ENCODE assay signal across 8 cellular contexts in genomic region chr19:45885556-45886426, GRCh38. TPM values are rescaled to one million over a fixed set of nuclear protein-coding genes. Genes with fewer than 3 reads are reported as not detected.
DNase-seq lines count a peak whose midpoint lies in the region; ATAC-seq lines count a peak whose summit lies in the region.

IRF2BP1 (minus strand) TSS chr19:45886141; CDS start chr19:45885774, 367 bp downstream.

- DNase-seq in DMS153 (lab: John Stamatoyannopoulos, UW) (peak; percentile 80), LHCN-M2 (ENCODE audit: low read depth) (peak; percentile 88), RPMI8226 (peak; percentile 90), fibroblast of gingiva (ENCODE audit: low read depth) (peak; percentile 91)
- DNase-seq in activated T-helper 1 cell treated with anti-CD3 and anti-CD28 coated beads, Interleukin-12 subunit alpha, Interleukin-12 subunit beta, Interleukin-2, Interleukin-4 antibody, amounts not matched to agents 30 ng/mL and 10 ng/mL and 1 ng/mL, durations not matched to agents 14 hours and 24 hours and 36 hours (ENCODE audit: low spot score): peak; percentile 88
- DNase-seq in naive thymus-derived CD4-positive, alpha-beta T cell: peak; percentile 77 to 92 (median 90)
- peak; percentile 81 to 96 for DNase-seq in stimulated activated effector memory CD8-positive, alpha-beta T cell treated with anti-CD3 and anti-CD28 coated beads, Interleukin-12 subunit alpha, Interleukin-12 subunit beta, amount 100 ng/mL, for 72 hours (ENCODE audit: low spot score in 2 of 2)

- H3K4me3 ChIP-seq in naive thymus-derived CD4-positive, alpha-beta T cell (ENCODE audit: low read length): peak within 1 kb of the TSS; percentile 99

- POLR2A ChIA-PET in naive thymus-derived CD4-positive, alpha-beta T cell (lab: Charles Lee): interaction anchor here (0.5 to 4.2 kb wide), 8 partner anchors 16 to 1957 kb away, joined by 3 to 42 read pairs (median 4); partner anchors contain the start of genes MYPOP, SIX5 and SYMPK

- peak within 1 kb of the TSS; percentile 86 for H3K27ac ChIP-seq in naive thymus-derived CD4-positive, alpha-beta T cell (ENCODE audit: low read depth, low read length)

- no peaks in the 10 kb centered on the region for H3K27me3 ChIP-seq in naive thymus-derived CD4-positive, alpha-beta T cell (ENCODE audit: control insufficient read depth in 2 of 2, insufficient read depth in 2 of 2, low read length in 2 of 2)

- H3K4me3 Mint-ChIP-seq in activated T-helper 1 cell treated with anti-CD3 and anti-CD28 coated beads, Interleukin-12 subunit alpha, Interleukin-12 subunit beta, Interleukin-2, Interleukin-4 antibody, amounts not matched to agents 30 ng/mL and 10 ng/mL and 1 ng/mL, durations not matched to agents 14 hours and 24 hours and 36 hours: peak within 1 kb of the TSS; percentile 88
- peak within 1 kb of the TSS; percentile 93 to 99 (median 97) for H3K4me3 Mint-ChIP-seq in naive thymus-derived CD4-positive, alpha-beta T cell
- H3K4me3 Mint-ChIP-seq in stimulated activated effector memory CD8-positive, alpha-beta T cell treated with anti-CD3 and anti-CD28 coated beads, Interleukin-12 subunit alpha, Interleukin-12 subunit beta, amount 100 ng/mL, for 72 hours: peak within 1 kb of the TSS; percentile 87

- H3K9me3 Mint-ChIP-seq in activated T-helper 1 cell treated with anti-CD3 and anti-CD28 coated beads, Interleukin-12 subunit alpha, Interleukin-12 subunit beta, Interleukin-2, Interleukin-4 antibody, amounts not matched to agents 30 ng/mL and 10 ng/mL and 1 ng/mL, durations not matched to agents 14 hours and 24 hours and 36 hours: no peaks in the 10 kb centered on the region
- H3K9me3 Mint-ChIP-seq in naive thymus-derived CD4-positive, alpha-beta T cell: peaks cover 0 to 4% (median 0%) of the 10 kb centered on the region in 11 donors
- no peaks in the 10 kb centered on the region for H3K9me3 Mint-ChIP-seq in stimulated activated effector memory CD8-positive, alpha-beta T cell treated with anti-CD3 and anti-CD28 coated beads, Interleukin-12 subunit alpha, Interleukin-12 subunit beta, amount 100 ng/mL, for 72 hours

- peaks cover 15 to 34% of the 10 kb centered on the region in 2 donors for H3K4me1 ChIP-seq in naive thymus-derived CD4-positive, alpha-beta T cell (ENCODE audit: control insufficient read depth in 2 of 2, insufficient read depth in 2 of 2, low read length in 2 of 2)

- H3K4me1 Mint-ChIP-seq in activated T-helper 1 cell treated with anti-CD3 and anti-CD28 coated beads, Interleukin-12 subunit alpha, Interleukin-12 subunit beta, Interleukin-2, Interleukin-4 antibody, amounts not matched to agents 30 ng/mL and 10 ng/mL and 1 ng/mL, durations not matched to agents 14 hours and 24 hours and 36 hours (ENCODE audit: low read depth): peaks cover 20% of the 10 kb centered on the region
- peaks cover 14 to 36% (median 21%) of the 10 kb centered on the region in 7 donors for H3K4me1 Mint-ChIP-seq in naive thymus-derived CD4-positive, alpha-beta T cell
- peaks cover 38% of the 10 kb centered on the region for H3K4me1 Mint-ChIP-seq in stimulated activated effector memory CD8-positive, alpha-beta T cell treated with anti-CD3 and anti-CD28 coated beads, Interleukin-12 subunit alpha, Interleukin-12 subunit beta, amount 100 ng/mL, for 72 hours

- peaks cover 10% of the 10 kb centered on the region for H3K36me3 Mint-ChIP-seq in activated T-helper 1 cell treated with anti-CD3 and anti-CD28 coated beads, Interleukin-12 subunit alpha, Interleukin-12 subunit beta, Interleukin-2, Interleukin-4 antibody, amounts not matched to agents 30 ng/mL and 10 ng/mL and 1 ng/mL, durations not matched to agents 14 hours and 24 hours and 36 hours (ENCODE audit: low read depth)
- peaks cover 0 to 10% (median 5%) of the 10 kb centered on the region in 5 donors for H3K36me3 Mint-ChIP-seq in naive thymus-derived CD4-positive, alpha-beta T cell
- H3K36me3 Mint-ChIP-seq in stimulated activated effector memory CD8-positive, alpha-beta T cell treated with anti-CD3 and anti-CD28 coated beads, Interleukin-12 subunit alpha, Interleukin-12 subunit beta, amount 100 ng/mL, for 72 hours: peaks cover 26% of the 10 kb centered on the region

- no peaks in the 10 kb centered on the region for H3K36me3 ChIP-seq in naive thymus-derived CD4-positive, alpha-beta T cell (ENCODE audit: control insufficient read depth in 2 of 3, insufficient read depth in 3 of 3, low read length in 3 of 3)

- peaks cover 1% of the 10 kb centered on the region for H3K27me3 Mint-ChIP-seq in activated T-helper 1 cell treated with anti-CD3 and anti-CD28 coated beads, Interleukin-12 subunit alpha, Interleukin-12 subunit beta, Interleukin-2, Interleukin-4 antibody, amounts not matched to agents 30 ng/mL and 10 ng/mL and 1 ng/mL, durations not matched to agents 14 hours and 24 hours and 36 hours (ENCODE audit: insufficient read depth)
- H3K27me3 Mint-ChIP-seq in naive thymus-derived CD4-positive, alpha-beta T cell: no peaks in the 10 kb centered on the region

- H3K27ac Mint-ChIP-seq in activated T-helper 1 cell treated with anti-CD3 and anti-CD28 coated beads, Interleukin-12 subunit alpha, Interleukin-12 subunit beta, Interleukin-2, Interleukin-4 antibody, amounts not matched to agents 30 ng/mL and 10 ng/mL and 1 ng/mL, durations not matched to agents 14 hours and 24 hours and 36 hours: peak within 1 kb of the TSS; percentile 95
- peak within 1 kb of the TSS; percentile 92 to 99 (median 97) for H3K27ac Mint-ChIP-seq in naive thymus-derived CD4-positive, alpha-beta T cell
- peak within 1 kb of the TSS; percentile 94 for H3K27ac Mint-ChIP-seq in stimulated activated effector memory CD8-positive, alpha-beta T cell treated with anti-CD3 and anti-CD28 coated beads, Interleukin-12 subunit alpha, Interleukin-12 subunit beta, amount 100 ng/mL, for 72 hours

- intact Hi-C loops in activated T-helper 1 cell treated with anti-CD3 and anti-CD28 coated beads, Interleukin-12 subunit alpha, Interleukin-12 subunit beta, Interleukin-2, Interleukin-4 antibody, amounts not matched to agents 30 ng/mL and 10 ng/mL and 1 ng/mL, durations not matched to agents 14 hours and 24 hours and 36 hours (cut with micrococcal nuclease): loop anchor here (1.0 to 10.0 kb wide), 9 partner anchors 17 to 479 kb away; partner anchors contain the start of genes CCDC61, FBXO46, MYPOP and OPA3
- intact Hi-C loops in naive thymus-derived CD4-positive, alpha-beta T cell (cut with micrococcal nuclease): loop anchor here (1.0 to 10.0 kb wide), 19 partner anchors 17 to 1599 kb away; partner anchors contain the start of genes CCDC61 (in 2 of the 2), DMWD (in 2 of the 2), MYPOP (in 2 of the 2) and SYMPK (in 2 of the 2)

- ATAC-seq in GM21786 (IDR thresholded peaks at IDR 0.05; ENCODE audit: unreplicated experiment): peak; percentile 48
- ATAC-seq in naive thymus-derived CD4-positive, alpha-beta T cell: peak; percentile 84
- ATAC-seq in stimulated activated effector memory CD8-positive, alpha-beta T cell treated with anti-CD3 and anti-CD28 coated beads, Interleukin-12 subunit alpha, Interleukin-12 subunit beta, amount 100 ng/mL, for 72 hours: peak; percentile 83

- CTCF ChIA-PET in naive thymus-derived CD4-positive, alpha-beta T cell (lab: Charles Lee): interaction anchor here (0.6 to 2.5 kb wide), 9 partner anchors 15 to 198 kb away, joined by 3 to 12 read pairs (median 5); partner anchors contain the start of genes CCDC61, FOXA3 and SYMPK

- H3K9me3 ChIP-seq in naive thymus-derived CD4-positive, alpha-beta T cell (ENCODE audit: control insufficient read depth in 2 of 3, low read length in 3 of 3): no peaks in the 10 kb centered on the region

RNA-seq across cellular contexts. Expression of gene IRF2BP1, which starts in this region (rescaled TPM):
- total RNA-seq in LHCN-M2 (2014; rRNA removed): 40.1 and 42.8 TPM in 2 replicates
- 12.4 TPM for polyA plus RNA-seq in LHCN-M2 (2012)
- 20.9 and 21.5 TPM in 2 replicates for total RNA-seq in activated T-helper 1 cell treated with anti-CD3 and anti-CD28 coated beads, Interleukin-12 subunit alpha, Interleukin-12 subunit beta, Interleukin-2, Interleukin-4 antibody, amounts not matched to agents 30 ng/mL and 10 ng/mL and 1 ng/mL, durations not matched to agents 14 hours and 24 hours and 36 hours
- total RNA-seq in naive thymus-derived CD4-positive, alpha-beta T cell: 10 to 100 TPM; 16.4 to 38.7 (median 26.5) TPM
- polyA plus RNA-seq in naive thymus-derived CD4-positive, alpha-beta T cell: 10 to 100 TPM in 1 of 2 donors, 1 to 10 TPM in 1; 6.2 to 11.6 TPM

Comparison
In these comparisons a context has a peak if more than half of its experiments do, and no peak if none do; other contexts are left out.
1. Peak in every context shown above with its lines: DNase-seq, ATAC-seq, H3K4me3 ChIP-seq and H3K27ac ChIP-seq.